Comparison of ENCODE assay signal across 33 cellular contexts in the genomic region with DNA sequence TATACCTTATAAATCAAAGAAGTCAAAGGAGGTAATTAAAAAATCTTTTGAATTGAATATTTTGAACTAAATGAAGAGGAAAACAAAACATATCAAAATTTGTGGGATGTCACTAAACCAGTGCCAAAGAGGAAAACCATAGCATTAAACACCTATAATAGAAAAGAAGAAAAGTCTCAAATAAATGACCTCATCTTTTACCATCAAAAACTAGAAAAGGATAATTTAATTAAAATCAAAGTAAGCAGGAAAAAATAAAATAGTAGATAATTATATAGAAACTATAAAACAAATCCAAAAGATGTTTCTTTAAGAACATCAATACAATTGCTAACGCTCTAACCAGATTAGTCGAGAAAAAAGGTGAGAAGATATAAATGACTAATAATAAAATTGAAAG. TPM values are rescaled to one million over a fixed set of nuclear protein-coding genes. Genes with fewer than 3 reads are reported as not detected.
"Had no signal": no experiment of that assay in that cellular context is flagged by ENCODE, and none has a peak within 500 bp of the region (broad histone marks: within the 10 kb centered on the region; RNA-seq: fewer than 3 reads in every experiment).

No MANE protein-coding gene starts in this region.

- H3K4me1 Mint-ChIP-seq: activated CD4-positive, alpha-beta memory T cell treated with anti-CD3 and anti-CD28 coated beads, Interleukin-2, amount 10 ng/mL, durations not matched to agents 7 days and 5 days; activated CD4-positive, alpha-beta T cell treated with anti-CD3 and anti-CD28 coated beads, Interleukin-2, amount 10 ng/mL, durations not matched to agents 7 days and 5 days; activated naive CD8-positive, alpha-beta T cell treated with anti-CD3 and anti-CD28 coated beads, Interleukin-2, amount 50 U/mL, for 24 hours had no signal

- H3K27me3 ChIP-seq: adrenal gland, body of pancreas, esophagus squamous epithelium had no signal

- H3K4me3 ChIP-seq: adrenal gland, body of pancreas, esophagus squamous epithelium had no signal

- H3K9me3 Mint-ChIP-seq: activated CD4-positive, alpha-beta memory T cell treated with anti-CD3 and anti-CD28 coated beads, Interleukin-2, amount 10 ng/mL, durations not matched to agents 7 days and 5 days; activated CD4-positive, alpha-beta T cell treated with anti-CD3 and anti-CD28 coated beads, Interleukin-2, amount 10 ng/mL, durations not matched to agents 7 days and 5 days; activated T-cell treated with anti-CD3 and anti-CD28 coated beads, Interleukin-2, amount 50 U/mL, for 24 hours had no signal

- H3K27ac ChIP-seq: adrenal gland, body of pancreas, epithelial cell of prostate, esophagus squamous epithelium, VCaP had no signal

- H3K27me3 Mint-ChIP-seq: activated CD4-positive, alpha-beta memory T cell treated with anti-CD3 and anti-CD28 coated beads, Interleukin-2, amount 10 ng/mL, durations not matched to agents 7 days and 5 days; activated CD4-positive, alpha-beta T cell treated with anti-CD3 and anti-CD28 coated beads, Interleukin-2, amount 10 ng/mL, durations not matched to agents 7 days and 5 days; activated T-cell treated with anti-CD3 and anti-CD28 coated beads, Interleukin-2, amount 50 U/mL, for 24 hours; effector memory CD8-positive, alpha-beta T cell had no signal

- H3K36me3 Mint-ChIP-seq: activated naive CD8-positive, alpha-beta T cell; WTC11 had no signal

- ATAC-seq: activated naive CD8-positive, alpha-beta T cell treated with anti-CD3 and anti-CD28 coated beads, Interleukin-2, amount 50 U/mL, for 24 hours; activated T-cell treated with anti-CD3 and anti-CD28 coated beads, Interleukin-2, amount 50 U/mL, for 72 hours; body of pancreas; effector memory CD8-positive, alpha-beta T cell; WTC11 had no signal

- DNase-seq: activated CD4-positive, alpha-beta memory T cell treated with anti-CD3 and anti-CD28 coated beads, Interleukin-2, amount 10 ng/mL, durations not matched to agents 7 days and 5 days; activated CD4-positive, alpha-beta T cell treated with anti-CD3 and anti-CD28 coated beads for 1 hour; activated CD4-positive, alpha-beta T cell treated with anti-CD3 and anti-CD28 coated beads for 4 hours; activated CD4-positive, alpha-beta T cell treated with anti-CD3 and anti-CD28 coated beads, Interleukin-2, amount 10 ng/mL, durations not matched to agents 7 days and 5 days; activated CD4-positive, alpha-beta T cell treated with anti-CD3 and anti-CD28 coated beads, Interleukin-2, amount 50 U/mL, for 4 hours; activated CD8-positive, alpha-beta memory T cell treated with anti-CD3 and anti-CD28 coated beads, Interleukin-2, amount 50 U/mL, for 48 hours; activated effector memory CD4-positive, alpha-beta T cell treated with Interleukin-2 at 50 U/mL for 16 hours; activated gamma-delta T cell treated with Interleukin-2 at 50 U/mL for 16 hours; activated naive CD4-positive, alpha-beta T cell treated with anti-CD3 and anti-CD28 coated beads, Interleukin-2, amount 50 U/mL, for 16 hours; activated naive CD4-positive, alpha-beta T cell treated with Interleukin-2 at 50 U/mL for 16 hours; activated naive CD8-positive, alpha-beta T cell treated with anti-CD3 and anti-CD28 coated beads, Interleukin-2, amount 50 U/mL, for 24 hours; activated T-cell treated with anti-CD3 and anti-CD28 coated beads for 4 hours; activated T-cell treated with anti-CD3 and anti-CD28 coated beads, Interleukin-2, amount 50 U/mL, for 24 hours; activated T-cell treated with anti-CD3 and anti-CD28 coated beads, Interleukin-2, amount 50 U/mL, for 72 hours; adrenal gland; amygdala; aorta; body of pancreas; caudate nucleus; cortex of kidney; dermis blood vessel endothelial cell; effector CD4-positive, alpha-beta T cell; effector memory CD8-positive, alpha-beta T cell; esophagus squamous epithelium; foreskin melanocyte; T-helper 2 cell had no signal

- H3K4me1 ChIP-seq: adrenal gland had no signal

- H3K27ac Mint-ChIP-seq: activated CD4-positive, alpha-beta memory T cell treated with anti-CD3 and anti-CD28 coated beads, Interleukin-2, amount 10 ng/mL, durations not matched to agents 7 days and 5 days; activated CD4-positive, alpha-beta T cell treated with anti-CD3 and anti-CD28 coated beads, Interleukin-2, amount 10 ng/mL, durations not matched to agents 7 days and 5 days; activated naive CD8-positive, alpha-beta T cell; activated naive CD8-positive, alpha-beta T cell treated with anti-CD3 and anti-CD28 coated beads, Interleukin-2, amount 50 U/mL, for 24 hours; activated T-cell treated with anti-CD3 and anti-CD28 coated beads, Interleukin-2, amount 50 U/mL, for 24 hours; activated T-cell treated with anti-CD3 and anti-CD28 coated beads, Interleukin-2, amount 50 U/mL, for 72 hours; effector memory CD8-positive, alpha-beta T cell; WTC11 had no signal

- H3K4me3 Mint-ChIP-seq: activated CD4-positive, alpha-beta memory T cell treated with anti-CD3 and anti-CD28 coated beads, Interleukin-2, amount 10 ng/mL, durations not matched to agents 7 days and 5 days; activated CD4-positive, alpha-beta T cell treated with anti-CD3 and anti-CD28 coated beads, Interleukin-2, amount 10 ng/mL, durations not matched to agents 7 days and 5 days; activated naive CD8-positive, alpha-beta T cell; activated naive CD8-positive, alpha-beta T cell treated with anti-CD3 and anti-CD28 coated beads, Interleukin-2, amount 50 U/mL, for 24 hours; activated T-cell treated with anti-CD3 and anti-CD28 coated beads, Interleukin-2, amount 50 U/mL, for 24 hours; activated T-cell treated with anti-CD3 and anti-CD28 coated beads, Interleukin-2, amount 50 U/mL, for 72 hours; effector memory CD8-positive, alpha-beta T cell; WTC11 had no signal

- FAIRE-seq: endothelial cell of umbilical vein, TTC549 had no signal

- H3K36me3 ChIP-seq: adrenal gland, esophagus squamous epithelium had no signal

- H3K9me3 ChIP-seq: adrenal gland, body of pancreas, esophagus squamous epithelium had no signal

RNA-seq across cellular contexts. Expression of a gene that starts 47.8 kb away (rescaled TPM):
- total RNA-seq: activated CD4-positive, alpha-beta memory T cell treated with anti-CD3 and anti-CD28 coated beads, Interleukin-2, amount 10 ng/mL, durations not matched to agents 7 days and 5 days; activated CD4-positive, alpha-beta T cell treated with anti-CD3 and anti-CD28 coated beads, Interleukin-2, amount 10 ng/mL, durations not matched to agents 7 days and 5 days; activated T-cell treated with anti-CD3 and anti-CD28 coated beads, Interleukin-2, amount 50 U/mL, for 72 hours; T-helper 1 cell treated with Interleukin-12 subunit alpha and Interleukin-12 subunit beta and Interleukin-4 antibody, amounts not matched to agents 30 ng/mL and 1 ng/mL, for 36 hours had no signal
